In the genomic region with DNA sequence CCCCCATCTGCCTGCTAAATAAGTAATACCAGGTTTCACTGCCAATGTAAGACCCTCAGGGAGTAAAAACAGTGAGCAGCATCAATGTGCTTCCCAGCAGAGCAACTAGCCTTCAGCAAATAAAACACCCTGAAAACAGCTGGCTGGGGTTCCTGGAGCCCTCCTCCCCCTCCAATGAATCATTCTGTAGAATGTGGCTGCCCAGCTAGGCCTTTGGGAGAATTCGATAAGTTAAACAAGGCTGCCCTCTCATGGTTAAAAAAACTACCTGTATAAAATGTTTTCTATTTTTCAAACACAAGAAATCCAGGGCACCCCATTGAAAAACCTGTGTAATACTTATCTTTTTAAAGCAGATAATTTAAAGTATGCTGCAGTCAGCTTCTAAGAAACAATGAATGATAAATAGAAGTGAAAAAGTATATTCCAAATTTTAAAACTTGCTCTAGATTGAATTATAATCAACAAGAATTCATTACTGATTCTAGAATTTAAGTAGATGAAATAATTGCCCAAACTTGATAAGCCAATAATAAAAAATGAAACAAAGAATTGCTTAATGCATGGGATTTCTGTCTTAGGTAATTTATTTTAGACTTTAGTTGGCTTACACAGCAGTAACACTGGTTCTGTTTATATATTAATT, we compare ENCODE assay signal across 9 cellular contexts. TPM values are rescaled to one million over a fixed set of nuclear protein-coding genes. Genes with fewer than 3 reads are reported as not detected.
A peak's percentile ranks its signal among the peaks of the same experiment; 100 is the strongest.
DNase-seq lines count a peak whose midpoint lies in the region; ATAC-seq, FAIRE-seq and TF ChIP-seq lines count a peak whose summit lies in the region.
"Had no signal": no experiment of that assay in that cellular context is flagged by ENCODE, and none has a peak within 500 bp of the region (broad histone marks: within the 10 kb centered on the region; RNA-seq: fewer than 3 reads in every experiment).

No MANE protein-coding gene starts in this region.

- H3K4me1 ChIP-seq in BE2C (no peaks in the 10 kb centered on the region), H9 (ENCODE audit: insufficient read depth, low read length) (no peaks in the 10 kb centered on the region), astrocyte (ENCODE audit: insufficient read depth, low read length) (no peaks in the 10 kb centered on the region)

- H3K36me3 Mint-ChIP-seq in H9 (ENCODE audit: insufficient read depth in 1 of 3, low read depth in 3 of 3), result no peaks in the 10 kb centered on the region; a peak in 1 of 7 replicates
- H3K36me3 Mint-ChIP-seq in astrocyte (ENCODE audit: low read depth, unreplicated experiment), result no peaks in the 10 kb centered on the region
- no peaks in the 10 kb centered on the region for H3K36me3 Mint-ChIP-seq in activated T-helper 1 cell treated with anti-CD3 and anti-CD28 coated beads, Interleukin-12 subunit alpha, Interleukin-12 subunit beta, Interleukin-2, Interleukin-4 antibody, amounts not matched to agents 30 ng/mL and 10 ng/mL and 1 ng/mL, durations not matched to agents 14 hours and 24 hours and 36 hours (ENCODE audit: low read depth)

- H3K27ac ChIP-seq in H9 (ENCODE audit: insufficient read length, low read depth, low read length) (no peak overlapping the region), astrocyte (ENCODE audit: low read depth, low read length) (no peak overlapping the region)

- H3K4me3 Mint-ChIP-seq in H9 (no peak overlapping the region), astrocyte (ENCODE audit: unreplicated experiment) (no peak overlapping the region)
- no peak overlapping the region for H3K4me3 Mint-ChIP-seq in activated T-helper 1 cell treated with anti-CD3 and anti-CD28 coated beads, Interleukin-12 subunit alpha, Interleukin-12 subunit beta, Interleukin-2, Interleukin-4 antibody, amounts not matched to agents 30 ng/mL and 10 ng/mL and 1 ng/mL, durations not matched to agents 14 hours and 24 hours and 36 hours

- no peak overlapping the region for H3K14ac ChIP-seq in H9 (ENCODE audit: insufficient read depth, low read length)

- no peak overlapping the region for H3K18ac ChIP-seq in H9 (ENCODE audit: insufficient read length, low read depth, low read length)

- no peaks in the 10 kb centered on the region for H3K27me3 ChIP-seq in BE2C
- H3K27me3 ChIP-seq in H9 (ENCODE audit: insufficient read depth, low read length), result no peaks in the 10 kb centered on the region
- peaks cover 5% of the 10 kb centered on the region for H3K27me3 ChIP-seq in astrocyte (ENCODE audit: insufficient read depth, low read length)

- H4K5ac ChIP-seq in H9 (ENCODE audit: insufficient read length, low read depth, low read length), result no peak overlapping the region

- H3K4ac ChIP-seq in H9 (ENCODE audit: low read depth, low read length), result no peak overlapping the region

- ATAC-seq in HG02938 (IDR thresholded peaks at IDR 0.05; ENCODE audit: unreplicated experiment) (no peak), GM18867 (IDR thresholded peaks at IDR 0.05; ENCODE audit: unreplicated experiment) (no peak)

- FAIRE-seq in astrocyte (lab: Jason Lieb, UNC), result no peak
- peak; percentile 99 for FAIRE-seq in islet of Langerhans (lab: Jason Lieb, UNC)
- FAIRE-seq: frontal cortex had no signal

- no peak overlapping the region for H3K9ac ChIP-seq in H9 (ENCODE audit: extremely low read depth, insufficient read length, low read length)
- H3K9ac ChIP-seq in astrocyte (ENCODE audit: low read length), result no peak overlapping the region

- intact Hi-C loops in activated T-helper 1 cell treated with anti-CD3 and anti-CD28 coated beads, Interleukin-12 subunit alpha, Interleukin-12 subunit beta, Interleukin-2, Interleukin-4 antibody, amounts not matched to agents 30 ng/mL and 10 ng/mL and 1 ng/mL, durations not matched to agents 14 hours and 24 hours and 36 hours (cut with micrococcal nuclease), result no loop called here

- H4K8ac ChIP-seq in H9 (replicated peaks; ENCODE audit: insufficient read length, low read depth, low read length), result no peak overlapping the region

- no peaks in the 10 kb centered on the region for H3K9me3 Mint-ChIP-seq in H9
- H3K9me3 Mint-ChIP-seq in astrocyte (ENCODE audit: unreplicated experiment), result no peaks in the 10 kb centered on the region
- H3K9me3 Mint-ChIP-seq in activated T-helper 1 cell treated with anti-CD3 and anti-CD28 coated beads, Interleukin-12 subunit alpha, Interleukin-12 subunit beta, Interleukin-2, Interleukin-4 antibody, amounts not matched to agents 30 ng/mL and 10 ng/mL and 1 ng/mL, durations not matched to agents 14 hours and 24 hours and 36 hours, result no peaks in the 10 kb centered on the region

- H3K27me3 Mint-ChIP-seq in H9 (ENCODE audit: low read depth) (no peaks in the 10 kb centered on the region), astrocyte (ENCODE audit: low read depth, unreplicated experiment) (no peaks in the 10 kb centered on the region)
- H3K27me3 Mint-ChIP-seq in activated T-helper 1 cell treated with anti-CD3 and anti-CD28 coated beads, Interleukin-12 subunit alpha, Interleukin-12 subunit beta, Interleukin-2, Interleukin-4 antibody, amounts not matched to agents 30 ng/mL and 10 ng/mL and 1 ng/mL, durations not matched to agents 14 hours and 24 hours and 36 hours (ENCODE audit: insufficient read depth), result no peaks in the 10 kb centered on the region

- H2BK20ac ChIP-seq in H9 (ENCODE audit: low read depth, low read length, poor library complexity, severe bottlenecking), result no peak overlapping the region

- peak; percentile 56 for DNase-seq in BE2C
- peak; percentile 57 for DNase-seq in H9
- peak; percentile 70 for DNase-seq in NCI-H2227 (lab: John Stamatoyannopoulos, UW; ENCODE audit: unreplicated experiment)
- DNase-seq in astrocyte (ENCODE audit: low read depth), result peak; percentile 53
- no peak for DNase-seq in activated T-helper 1 cell treated with anti-CD3 and anti-CD28 coated beads, Interleukin-12 subunit alpha, Interleukin-12 subunit beta, Interleukin-2, Interleukin-4 antibody, amounts not matched to agents 30 ng/mL and 10 ng/mL and 1 ng/mL, durations not matched to agents 14 hours and 24 hours and 36 hours (ENCODE audit: low spot score)

- H2AK5ac ChIP-seq in H9 (ENCODE audit: insufficient read length, low read length), result no peak overlapping the region

- no peaks in the 10 kb centered on the region for H3K79me1 ChIP-seq in H9 (ENCODE audit: insufficient read depth, low read depth, low read length, poor library complexity, severe bottlenecking)

- H3K56ac ChIP-seq in H9 (ENCODE audit: insufficient read length, low read depth, low read length), result no peak overlapping the region

- no peaks in the 10 kb centered on the region for H3K9me3 ChIP-seq in BE2C
- no peaks in the 10 kb centered on the region for H3K9me3 ChIP-seq in H9 (ENCODE audit: control insufficient read depth, low read depth, low read length)
- H3K9me3 ChIP-seq in astrocyte (ENCODE audit: insufficient read depth, low read depth, low read length), result no peaks in the 10 kb centered on the region

- peaks cover 3 to 4% of the 10 kb centered on the region in 2 experiments for H3K4me1 Mint-ChIP-seq in H9
- peaks cover 3% of the 10 kb centered on the region for H3K4me1 Mint-ChIP-seq in astrocyte (ENCODE audit: low read depth, unreplicated experiment)
- no peaks in the 10 kb centered on the region for H3K4me1 Mint-ChIP-seq in activated T-helper 1 cell treated with anti-CD3 and anti-CD28 coated beads, Interleukin-12 subunit alpha, Interleukin-12 subunit beta, Interleukin-2, Interleukin-4 antibody, amounts not matched to agents 30 ng/mL and 10 ng/mL and 1 ng/mL, durations not matched to agents 14 hours and 24 hours and 36 hours (ENCODE audit: low read depth)

- no peak overlapping the region for H3K23ac ChIP-seq in H9 (ENCODE audit: insufficient read length, low read depth, low read length)

- no peak overlapping the region for H3T11ph ChIP-seq in H9 (ENCODE audit: low read length)

- no peak overlapping the region for H2BK12ac ChIP-seq in H9 (ENCODE audit: insufficient read length, low read depth, low read length)

- 0 out of 7 replicates have a peak overlapping the region, but pooled peaks of 1 of the 3 experiments have one; percentile 84 for H3K27ac Mint-ChIP-seq in H9
- H3K27ac Mint-ChIP-seq in astrocyte (ENCODE audit: unreplicated experiment), result peak overlapping the region; percentile 80
- H3K27ac Mint-ChIP-seq in activated T-helper 1 cell treated with anti-CD3 and anti-CD28 coated beads, Interleukin-12 subunit alpha, Interleukin-12 subunit beta, Interleukin-2, Interleukin-4 antibody, amounts not matched to agents 30 ng/mL and 10 ng/mL and 1 ng/mL, durations not matched to agents 14 hours and 24 hours and 36 hours, result no peak overlapping the region

- H3K4me2 ChIP-seq in H9 (ENCODE audit: insufficient read depth, insufficient read length, low read length), result no peak overlapping the region
- H3K4me2 ChIP-seq in astrocyte (ENCODE audit: low read length), result no peak overlapping the region

- H3K79me2 ChIP-seq in H9 (ENCODE audit: insufficient read depth, low read length), result no peaks in the 10 kb centered on the region
- H3K79me2 ChIP-seq in astrocyte (ENCODE audit: insufficient read depth, low read length), result no peaks in the 10 kb centered on the region

- H3K36me3 ChIP-seq in BE2C (no peaks in the 10 kb centered on the region), astrocyte (ENCODE audit: insufficient read depth, low read length) (no peaks in the 10 kb centered on the region)

- no peaks in the 10 kb centered on the region for H4K20me1 ChIP-seq in H9 (ENCODE audit: control insufficient read depth, insufficient read depth, insufficient read length)
- H4K20me1 ChIP-seq in astrocyte (ENCODE audit: insufficient read depth, low read length), result no peaks in the 10 kb centered on the region

- no CpG with 5 or more reads among the region's 1 CpG for WGBS in H9 (ENCODE audit: extremely low coverage, insufficient read length, low lambda C conversion rate)

- H2AFZ ChIP-seq in H9 (ENCODE audit: low read length) (no peak overlapping the region), astrocyte (ENCODE audit: low read depth, low read length) (no peak overlapping the region)

- no peak overlapping the region for H4K91ac ChIP-seq in H9 (ENCODE audit: insufficient read length, low read depth, low read length)

- peak; percentile 62 for TF ChIP-seq CTCF in BE2C (IDR thresholded peaks at IDR 0.05; ENCODE audit: low read depth, low read length)
- TF ChIP-seq CTCF in H9 (conservative IDR thresholded peaks at IDR 0.05), result peak; percentile 76
- TF ChIP-seq CTCF in astrocyte (IDR thresholded peaks at IDR 0.05; ENCODE audit: insufficient read depth, low read depth, low read length), result peak; percentile 40

- H2BK5ac ChIP-seq in H9 (ENCODE audit: insufficient read length, low read length), result no peak overlapping the region

- no peak overlapping the region for H2BK120ac ChIP-seq in H9 (ENCODE audit: low read depth, low read length, poor library complexity, severe bottlenecking)

- no peak overlapping the region for H2BK15ac ChIP-seq in H9 (ENCODE audit: low read depth, low read length)

- no peak overlapping the region for H3K4me3 ChIP-seq in BE2C (ENCODE audit: low read depth, low read length)
- H3K4me3 ChIP-seq in astrocyte (ENCODE audit: insufficient read depth, low read depth, low read length), result no peak overlapping the region

- no peaks in the 10 kb centered on the region for H3K23me2 ChIP-seq in H9 (ENCODE audit: insufficient read length, low read depth, low read length, poor library complexity, severe bottlenecking)

RNA-seq across cellular contexts. Expression of a gene that starts 9.4 kb away (rescaled TPM):
- 11.0 TPM for polyA plus RNA-seq in BE2C (2012; ENCODE audit: insufficient read depth, insufficient read length, low read depth)
- total RNA-seq in H9 (2021) (43.4 and 44.6 TPM in 2 replicates), astrocyte (20.3 and 27.1 TPM in 2 replicates)
- 0.32 and 0.41 TPM in 2 replicates for total RNA-seq in activated T-helper 1 cell treated with anti-CD3 and anti-CD28 coated beads, Interleukin-12 subunit alpha, Interleukin-12 subunit beta, Interleukin-2, Interleukin-4 antibody, amounts not matched to agents 30 ng/mL and 10 ng/mL and 1 ng/mL, durations not matched to agents 14 hours and 24 hours and 36 hours

Comparison
In these comparisons a context has a peak if more than half of its experiments do, and no peak if none do; other contexts are left out.
1. RNA of a gene that starts 9.4 kb away (total RNA-seq): 43.4 to 44.6 TPM in H9 and 20.3 to 27.1 TPM in astrocyte; 0.32 to 0.41 TPM in activated T-helper 1 cell treated with anti-CD3 and anti-CD28 coated beads, Interleukin-12 subunit alpha, Interleukin-12 subunit beta, Interleukin-2, Interleukin-4 antibody, amounts not matched to agents 30 ng/mL and 10 ng/mL and 1 ng/mL, durations not matched to agents 14 hours and 24 hours and 36 hours; every median in the first group is over 10 times any median in the second.
2. Peak in every context shown above with its lines, with median percentiles within 50 percentile points of each other: CTCF ChIP-seq.